Comparison of ENCODE assay signal across 10 cellular contexts in the genomic region with DNA sequence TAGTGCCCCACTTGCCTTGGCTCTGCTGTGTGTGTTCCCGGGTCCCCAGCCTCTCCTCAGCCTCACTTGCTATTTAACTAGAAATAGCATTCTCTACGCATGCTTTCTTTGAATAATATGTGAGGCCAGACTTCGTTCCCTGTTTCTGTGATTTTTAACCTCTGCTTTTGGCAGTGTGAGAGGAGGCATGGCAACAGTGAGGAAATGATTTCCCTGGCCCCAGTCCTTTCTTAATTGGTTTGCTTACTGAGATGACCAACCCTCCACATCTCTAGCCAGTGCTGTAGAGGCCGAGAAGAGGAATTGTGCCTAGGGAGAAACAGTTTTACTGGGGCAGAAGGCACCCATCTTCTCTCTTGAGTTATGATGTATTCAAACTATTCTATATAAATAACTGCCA.
DNase-seq lines count a peak whose midpoint lies in the region; ATAC-seq lines count a peak whose summit lies in the region.
"Had no signal": no experiment of that assay in that cellular context is flagged by ENCODE, and none has a peak within 500 bp of the region (broad histone marks: within the 10 kb centered on the region; RNA-seq: fewer than 3 reads in every experiment).

No MANE protein-coding gene starts in this region.

- peaks cover 0 to 3% of the 10 kb centered on the region in 2 experiments for H3K4me1 ChIP-seq in trophoblast cell (ENCODE audit: control insufficient read depth in 1 of 2, insufficient read depth in 2 of 2, low read length in 2 of 2)

- no peak overlapping the region for H3K4me2 ChIP-seq in trophoblast cell (ENCODE audit: low read length)

- no peak overlapping the region for H2BK120ac ChIP-seq in trophoblast cell (ENCODE audit: insufficient read depth, low read length, poor library complexity)

- no peak overlapping the region for H3K4ac ChIP-seq in trophoblast cell (ENCODE audit: low read depth, low read length)

- WGBS in trophoblast cell (ENCODE audit: extremely low coverage, insufficient coverage, insufficient read length) = no CpG with 5 or more reads among the region's 4 CpGs

- H3K79me2 ChIP-seq in trophoblast cell (ENCODE audit: control insufficient read depth, insufficient read depth, low read length, poor library complexity) = no peaks in the 10 kb centered on the region

- no peak overlapping the region for H2BK12ac ChIP-seq in trophoblast cell (ENCODE audit: low read length)

- H3K4me3 ChIP-seq in trophoblast cell (ENCODE audit: low read depth, low read length) = no peak overlapping the region

- no peak overlapping the region for H3K27ac ChIP-seq in trophoblast cell (ENCODE audit: low read depth, low read length)

- H4K91ac ChIP-seq in trophoblast cell (ENCODE audit: low read depth, low read length) = no peak overlapping the region

- no peaks in the 10 kb centered on the region for H3K9me3 ChIP-seq in trophoblast cell (ENCODE audit: insufficient read depth, low read depth, low read length)

- no peak overlapping the region for H2AFZ ChIP-seq in trophoblast cell (ENCODE audit: insufficient read depth, low read length, poor library complexity)

- no peaks in the 10 kb centered on the region for H3K79me1 ChIP-seq in trophoblast cell (ENCODE audit: low read length)

- intact Hi-C loops in Right ventricle myocardium inferior (cut with DNase I) (loop anchor here (2.0 kb wide), 1 partner anchor 21 kb away; no protein-coding TSS in a partner anchor), cardiac septum (cut with DNase I) (loop anchor here (2.0 kb wide), 1 partner anchor 15 kb away; no protein-coding TSS in a partner anchor), left ventricle myocardium superior (cut with micrococcal nuclease) (no loop called here)

- no peaks in the 10 kb centered on the region for H3K27me3 ChIP-seq in trophoblast cell (ENCODE audit: insufficient read depth, low read length)

- H4K12ac ChIP-seq in trophoblast cell (ENCODE audit: low read depth, low read length) = peak overlapping the region; percentile 26

- H2AK5ac ChIP-seq in trophoblast cell (ENCODE audit: low read length) = no peak overlapping the region

- peaks cover 4% of the 10 kb centered on the region in 2 experiments for H3K36me3 ChIP-seq in trophoblast cell (ENCODE audit: control insufficient read depth in 1 of 2, insufficient read depth in 2 of 2, low read length in 2 of 2)

- no peak overlapping the region for H3K9ac ChIP-seq in trophoblast cell (ENCODE audit: low read length)

- no peak overlapping the region for H3K14ac ChIP-seq in trophoblast cell (ENCODE audit: low read length)

- no peak overlapping the region for H3K18ac ChIP-seq in trophoblast cell (ENCODE audit: low read length)

- ATAC-seq in Right ventricle myocardium inferior (peak; percentile 57), left ventricle myocardium superior (peak; percentile 53), GM19328 (IDR thresholded peaks at IDR 0.05; ENCODE audit: unreplicated experiment) (no peak)
- ATAC-seq in activated CD4-positive, CD25-positive, alpha-beta regulatory T cell treated with anti-CD3 and anti-CD28 coated beads, Interleukin-2, amount 50 U/mL, for 24 hours = no peak

- H2BK5ac ChIP-seq in trophoblast cell (ENCODE audit: low read depth, low read length, poor library complexity) = no peak overlapping the region

- no peak overlapping the region for H3K23ac ChIP-seq in trophoblast cell (ENCODE audit: low read length)

- DNase-seq in Right ventricle myocardium inferior (ENCODE audit: missing footprints) = no peak
- DNase-seq in cardiac septum (ENCODE audit: low spot score) = no peak
- DNase-seq in left ventricle myocardium superior = no peak
- no peak for DNase-seq in trophoblast cell
- DNase-seq in NCI-H187 (lab: John Stamatoyannopoulos, UW) = no peak
- no peak for DNase-seq in cerebellum (ENCODE audit: low spot score)
- DNase-seq: NCI-H1092 treated with DMSO at 0.1 percent for 48 hours; stimulated activated naive CD4-positive, alpha-beta T cell had no signal

- no peak overlapping the region for H4K8ac ChIP-seq in trophoblast cell (ENCODE audit: low read depth, low read length)

Comparison
In these comparisons a context has a peak if more than half of its experiments do, and no peak if none do; other contexts are left out.
1. ATAC-seq: peak in Right ventricle myocardium inferior (single experiment) and left ventricle myocardium superior (single experiment); none in GM19328 (single experiment) and activated CD4-positive, CD25-positive, alpha-beta regulatory T cell treated with anti-CD3 and anti-CD28 coated beads, Interleukin-2, amount 50 U/mL, for 24 hours (0 of 2).